9 cellular contexts compared by ENCODE assay signal in genomic region chr3:129560931-129561594, GRCh38. TPM values are rescaled to one million over a fixed set of nuclear protein-coding genes. Genes with fewer than 3 reads are reported as not detected.
A peak's percentile ranks its signal among the peaks of the same experiment; 100 is the strongest.
DNase-seq lines count a peak whose midpoint lies in the region; ATAC-seq, FAIRE-seq and TF ChIP-seq lines count a peak whose summit lies in the region.
"Had no signal": no experiment of that assay in that cellular context is flagged by ENCODE, and none has a peak within 500 bp of the region (broad histone marks: within the 10 kb centered on the region; RNA-seq: fewer than 3 reads in every experiment).

No MANE protein-coding gene starts in this region.

- peak overlapping the region; percentile 64 for H3K4me2 ChIP-seq in astrocyte (ENCODE audit: low read length)

- FAIRE-seq in astrocyte (lab: Jason Lieb, UNC): no peak

- no peak for TF ChIP-seq POLR2A in gastrocnemius medialis (IDR thresholded peaks at IDR 0.05)

- H3K9me3 ChIP-seq in astrocyte (ENCODE audit: insufficient read depth, low read depth, low read length): no peaks in the 10 kb centered on the region
- no peaks in the 10 kb centered on the region for H3K9me3 ChIP-seq in gastrocnemius medialis
- H3K9me3 ChIP-seq in CD4-positive, alpha-beta memory T cell (ENCODE audit: control insufficient read depth in 1 of 2, low read length in 2 of 2): no peaks in the 10 kb centered on the region

- H3K4me1 ChIP-seq in astrocyte (ENCODE audit: insufficient read depth, low read length) (peaks cover 40% of the 10 kb centered on the region), gastrocnemius medialis (peaks cover 32 to 38% of the 10 kb centered on the region in 2 donors)
- no peaks in the 10 kb centered on the region for H3K4me1 ChIP-seq in CD4-positive, alpha-beta memory T cell (ENCODE audit: insufficient read depth, low read length)

- in situ Hi-C loops in gastrocnemius medialis (cut with MboI; ENCODE audit: low sequenced_read_pairs in 4 of 4): no loop called here

- peak overlapping the region; percentile 5 for H3K4me3 Mint-ChIP-seq in astrocyte (ENCODE audit: unreplicated experiment)
- H3K4me3 Mint-ChIP-seq in CD4-positive, alpha-beta memory T cell: peak overlapping the region in 1 of 8 donors; percentile 48

- CTCF ChIA-PET in CD4-positive, alpha-beta memory T cell (lab: Charles Lee; ENCODE audit: partially characterized antibody): no interaction called here

- peak; percentile 77 for DNase-seq in GM04504 (ENCODE audit: low read depth)
- peak; percentile 58 for DNase-seq in astrocyte (ENCODE audit: low read depth)
- DNase-seq in iPS-NIHi7 (ENCODE audit: extremely low spot score): peak; percentile 42
- peak in 1 of 2 donors; percentile 64 for DNase-seq in gastrocnemius medialis
- no peak for DNase-seq in NCI-H2029 treated with DMSO at 0.1 percent for 48 hours (lab: John Stamatoyannopoulos, UW)
- DNase-seq in CD4-positive, alpha-beta memory T cell: no peak
- DNase-seq: effector memory CD4-positive, alpha-beta T cell had no signal

- H3K36me3 ChIP-seq in astrocyte (ENCODE audit: insufficient read depth, low read length): no peaks in the 10 kb centered on the region
- H3K36me3 ChIP-seq in gastrocnemius medialis: no peaks in the 10 kb centered on the region
- no peaks in the 10 kb centered on the region for H3K36me3 ChIP-seq in CD4-positive, alpha-beta memory T cell (ENCODE audit: insufficient read depth, low read length)

- ATAC-seq in gastrocnemius medialis: peak; percentile 55 to 57
- ATAC-seq in GM21737 (IDR thresholded peaks at IDR 0.05; ENCODE audit: unreplicated experiment): no peak
- ATAC-seq in HG03469 (IDR thresholded peaks at IDR 0.05; ENCODE audit: unreplicated experiment): no peak

- H4K20me1 ChIP-seq in astrocyte (ENCODE audit: insufficient read depth, low read length): no peaks in the 10 kb centered on the region

- H2AFZ ChIP-seq in astrocyte (ENCODE audit: low read depth, low read length): peak overlapping the region; percentile 71

- H3K4me3 ChIP-seq in astrocyte (ENCODE audit: insufficient read depth, low read depth, low read length): no peak overlapping the region
- H3K4me3 ChIP-seq in gastrocnemius medialis: no peak overlapping the region
- H3K4me3 ChIP-seq in CD4-positive, alpha-beta memory T cell (ENCODE audit: low read length in 2 of 2): no peak overlapping the region

- peak overlapping the region; percentile 58 for H3K9ac ChIP-seq in astrocyte (ENCODE audit: low read length)

- H3K27ac ChIP-seq in astrocyte (ENCODE audit: low read depth, low read length) (peak overlapping the region; percentile 34), gastrocnemius medialis (peak overlapping the region; percentile 66 to 76 (median 72))
- H3K27ac ChIP-seq in CD4-positive, alpha-beta memory T cell (ENCODE audit: low read depth, low read length): no peak overlapping the region

- no peaks in the 10 kb centered on the region for H3K79me2 ChIP-seq in astrocyte (ENCODE audit: insufficient read depth, low read length)

- intact Hi-C loops in gastrocnemius medialis (cut with DNase I; ENCODE audit: low total_unique reads): no loop called here
- intact Hi-C loops in CD4-positive, alpha-beta memory T cell (cut with micrococcal nuclease): no loop called here

- H3K27me3 Mint-ChIP-seq in astrocyte (ENCODE audit: low read depth, unreplicated experiment): no peaks in the 10 kb centered on the region
- H3K27me3 Mint-ChIP-seq in CD4-positive, alpha-beta memory T cell: peaks cover 0 to 1% of the 10 kb centered on the region in 2 donors

- H3K36me3 Mint-ChIP-seq in astrocyte (ENCODE audit: low read depth, unreplicated experiment): peaks cover 19% of the 10 kb centered on the region
- peaks cover 0 to 5% of the 10 kb centered on the region in 2 donors for H3K36me3 Mint-ChIP-seq in CD4-positive, alpha-beta memory T cell

- peaks cover 28% of the 10 kb centered on the region for H3K4me1 Mint-ChIP-seq in astrocyte (ENCODE audit: low read depth, unreplicated experiment)
- H3K4me1 Mint-ChIP-seq in CD4-positive, alpha-beta memory T cell: peaks cover 2 to 13% (median 4%) of the 10 kb centered on the region in 4 donors

- H3K27me3 ChIP-seq in astrocyte (ENCODE audit: insufficient read depth, low read length) (no peaks in the 10 kb centered on the region), gastrocnemius medialis (no peaks in the 10 kb centered on the region)
- H3K27me3 ChIP-seq in CD4-positive, alpha-beta memory T cell (ENCODE audit: insufficient read depth, low read length): no peaks in the 10 kb centered on the region

- peak overlapping the region; percentile 55 for H3K27ac Mint-ChIP-seq in astrocyte (ENCODE audit: unreplicated experiment)
- peak overlapping the region in 3 of 7 donors; percentile 1 to 86 (median 72) for H3K27ac Mint-ChIP-seq in CD4-positive, alpha-beta memory T cell

- no peaks in the 10 kb centered on the region for H3K9me3 Mint-ChIP-seq in astrocyte (ENCODE audit: unreplicated experiment)
- H3K9me3 Mint-ChIP-seq in CD4-positive, alpha-beta memory T cell: no peaks in the 10 kb centered on the region

- POLR2A ChIA-PET in CD4-positive, alpha-beta memory T cell (lab: Charles Lee; ENCODE audit: partially characterized antibody): interaction anchor here (1.3 to 2.1 kb wide), 2 partner anchors 16 to 45 kb away, joined by 5 read pairs; no protein-coding TSS in a partner anchor

- TF ChIP-seq CTCF in astrocyte (IDR thresholded peaks at IDR 0.05; ENCODE audit: insufficient read depth, low read depth, low read length) (no peak), gastrocnemius medialis (IDR thresholded peaks at IDR 0.05 in 4 of 5, conservative IDR thresholded peaks at IDR 0.05 in 1 of 5) (no peak)

RNA-seq across cellular contexts. Expression of gene H1-8, which starts 18.1 kb away (rescaled TPM):
- not detected in 2 replicates for total RNA-seq in astrocyte
- total RNA-seq in gastrocnemius medialis: not detected
- total RNA-seq in CD4-positive, alpha-beta memory T cell: not detected
- polyA plus RNA-seq in CD4-positive, alpha-beta memory T cell: not detected

RNA-seq across cellular contexts. Expression of gene RHO, which starts 32.6 kb away (rescaled TPM):
- not detected in 2 replicates for total RNA-seq in astrocyte
- not detected for total RNA-seq in gastrocnemius medialis
- not detected for total RNA-seq in CD4-positive, alpha-beta memory T cell
- polyA plus RNA-seq in CD4-positive, alpha-beta memory T cell: not detected

RNA-seq across cellular contexts. Expression of gene PLXND1, which starts 45.4 kb away (rescaled TPM):
- total RNA-seq in astrocyte (184 and 188 TPM in 2 replicates), gastrocnemius medialis (10 to 100 TPM; 15.7 to 70.9 (median 19.9) TPM)
- total RNA-seq in CD4-positive, alpha-beta memory T cell: 10 to 100 TPM; 71.4 to 72.5 TPM
- 1 to 10 TPM in 1 of 2 donors, under 1 TPM in 1; 0.03 to 8.9 TPM for polyA plus RNA-seq in CD4-positive, alpha-beta memory T cell

Comparison
In these comparisons a context has a peak if more than half of its experiments do, and no peak if none do; other contexts are left out.
1. DNase-seq: peak in GM04504 (single experiment), astrocyte (single experiment) and iPS-NIHi7 (single experiment); none in NCI-H2029 treated with DMSO at 0.1 percent for 48 hours (single experiment) and CD4-positive, alpha-beta memory T cell (0 of 5).
2. ATAC-seq: peak in gastrocnemius medialis (2 of 2); none in GM21737 (single experiment) and HG03469 (single experiment).